22 cellular contexts compared by ENCODE assay signal in genomic region chr6:109360791-109361190, GRCh38. TPM values are rescaled to one million over a fixed set of nuclear protein-coding genes. Genes with fewer than 3 reads are reported as not detected.
DNase-seq lines count a peak whose midpoint lies in the region; ATAC-seq, FAIRE-seq and TF ChIP-seq lines count a peak whose summit lies in the region.
"Had no signal": no experiment of that assay in that cellular context is flagged by ENCODE, and none has a peak within 500 bp of the region (broad histone marks: within the 10 kb centered on the region; RNA-seq: fewer than 3 reads in every experiment).

No MANE protein-coding gene starts in this region.

- H2AFZ ChIP-seq in DND-41 (ENCODE audit: low read depth, low read length) (no peak overlapping the region), K562 (ENCODE audit: low read depth, low read length) (no peak overlapping the region)

- H3K27me3 Mint-ChIP-seq in activated naive CD8-positive, alpha-beta T cell: no peaks in the 10 kb centered on the region
- no peaks in the 10 kb centered on the region for H3K27me3 Mint-ChIP-seq in activated naive CD8-positive, alpha-beta T cell treated with anti-CD3 and anti-CD28 coated beads for 36 hours
- H3K27me3 Mint-ChIP-seq: CD4-positive, alpha-beta T cell had no signal

- H3K4me1 ChIP-seq in DND-41 (ENCODE audit: insufficient read depth, low read length) (no peaks in the 10 kb centered on the region), K562 (replicated peaks in 1 of 2; ENCODE audit: control insufficient read depth in 2 of 2, insufficient read depth in 2 of 2, low read length in 2 of 2) (no peaks in the 10 kb centered on the region)
- H3K4me1 ChIP-seq: BE2C, Peyer's patch, SJCRH30 had no signal

- TF ChIP-seq CTCF in DND-41 (IDR thresholded peaks at IDR 0.05; ENCODE audit: borderline replicate concordance, extremely low read depth, low read length, poor library complexity, severe bottlenecking): no peak
- TF ChIP-seq CTCF in K562 (IDR thresholded peaks at IDR 0.05 in 2 of 3, conservative IDR thresholded peaks at IDR 0.05 in 1 of 3; ENCODE audit: insufficient read depth in 2 of 3, low read depth in 1 of 3, low read length in 3 of 3): no peak

- H4K20me1 ChIP-seq in DND-41 (ENCODE audit: insufficient read depth, low read length): no peaks in the 10 kb centered on the region
- H4K20me1 ChIP-seq in K562 (replicated peaks; ENCODE audit: control insufficient read depth, insufficient read depth, low read length): no peaks in the 10 kb centered on the region

- no peaks in the 10 kb centered on the region for H3K27me3 ChIP-seq in DND-41 (ENCODE audit: insufficient read depth, low read length, poor library complexity)
- H3K27me3 ChIP-seq in K562 (ENCODE audit: control insufficient read depth in 2 of 2, insufficient read depth in 2 of 2, low read length in 2 of 2): no peaks in the 10 kb centered on the region
- H3K27me3 ChIP-seq: BE2C, Peyer's patch, SJCRH30 had no signal

- H3K27ac ChIP-seq in DND-41 (ENCODE audit: low read length) (no peak overlapping the region), K562 (ENCODE audit: extremely low read depth, low read depth, low read length) (no peak overlapping the region)
- H3K27ac ChIP-seq: Peyer's patch, SJCRH30 had no signal

- DNase-seq in activated naive CD8-positive, alpha-beta T cell treated with anti-CD3 and anti-CD28 coated beads for 36 hours: no peak
- DNase-seq in DND-41 (no peak), K562 (ENCODE audit: extremely low read depth in 1 of 4, low spot score in 3 of 4) (no peak), kidney tubule cell (ENCODE audit: low spot score) (peak; percentile 30), globus pallidus (ENCODE audit: low spot score) (no peak), left colon (no peak)
- DNase-seq: BE2C; CD4-positive, alpha-beta T cell; COR-L47; DMS79; GOT3; HCEC 1CT; KG1; NCI-H1092; NCI-H1436 treated with DMSO at 0.1 percent for 48 hours; NCI-H1930; NCI-H524 treated with DMSO at 0.1 percent for 48 hours; NCI-H82; Peyer's patch; SJCRH30 had no signal

- no peak for TF ChIP-seq POLR2A in K562 (conservative IDR thresholded peaks at IDR 0.05)

- H3K9me1 ChIP-seq in K562 (ENCODE audit: control insufficient read depth, insufficient read depth, low read length): no peaks in the 10 kb centered on the region

- CTCF ChIA-PET in K562 (lab: Yijun Ruan, JAX; ENCODE audit: low intra/inter-chr PET ratio): no interaction called here

- TF ChIP-seq EP300 in K562 (IDR thresholded peaks at IDR 0.05; ENCODE audit: low read length): no peak

- in situ Hi-C loops in K562 (cut with MboI): no loop called here

- H3K4me2 ChIP-seq in DND-41 (ENCODE audit: insufficient read depth, low read length) (no peak overlapping the region), K562 (ENCODE audit: insufficient read depth, low read length) (no peak overlapping the region)

- H3K4me3 ChIP-seq in DND-41 (ENCODE audit: low read depth in 1 of 2, low read length in 2 of 2) (no peak overlapping the region), K562 (no peak overlapping the region)
- H3K4me3 ChIP-seq: GM12878, Peyer's patch, SJCRH30 had no signal

- no peak for FAIRE-seq in K562 (lab: Jason Lieb, UNC)
- FAIRE-seq: GM12878 had no signal

- H3K4me3 Mint-ChIP-seq in activated naive CD8-positive, alpha-beta T cell: no peak overlapping the region
- no peak overlapping the region for H3K4me3 Mint-ChIP-seq in activated naive CD8-positive, alpha-beta T cell treated with anti-CD3 and anti-CD28 coated beads for 36 hours
- H3K4me3 Mint-ChIP-seq: CD4-positive, alpha-beta T cell had no signal

- intact Hi-C loops in K562 (cut with micrococcal nuclease): no loop called here
- intact Hi-C loops in left colon (cut with DNase I, micrococcal nuclease): no loop called here

- BruUV-seq in K562 (replicated peaks; lab: Mats Ljungman, UMichigan): no TSS peak

- POLR2A ChIA-PET in K562 (lab: Yijun Ruan, JAX): interaction anchor here (0.7 to 4.1 kb wide), 6 partner anchors 10 to 129 kb away, joined by 3 to 32 read pairs (median 4); no protein-coding TSS in a partner anchor

- H3K79me2 ChIP-seq in DND-41 (ENCODE audit: insufficient read depth, low read length) (no peaks in the 10 kb centered on the region), K562 (ENCODE audit: control insufficient read depth, insufficient read depth, low read length) (peaks cover 6% of the 10 kb centered on the region; the same call in 2 of the 3 replicates)

- H3K9ac ChIP-seq in DND-41 (ENCODE audit: low read depth, low read length): no peak overlapping the region
- H3K9ac ChIP-seq in K562 (ENCODE audit: insufficient read depth in 1 of 2, low read depth in 2 of 2, low read length in 2 of 2): no peak overlapping the region

- no peak for TF ChIP-seq RAD21 in K562 (CRISPR knock-in tag; conservative IDR thresholded peaks at IDR 0.05 in 1 of 2, IDR thresholded peaks at IDR 0.05 in 1 of 2)

- peaks cover 24% of the 10 kb centered on the region for H3K4me1 Mint-ChIP-seq in activated naive CD8-positive, alpha-beta T cell (ENCODE audit: low read depth)
- H3K4me1 Mint-ChIP-seq in activated naive CD8-positive, alpha-beta T cell treated with anti-CD3 and anti-CD28 coated beads for 36 hours: peaks cover 18% of the 10 kb centered on the region

- H3K36me3 ChIP-seq in DND-41 (ENCODE audit: insufficient read depth, low read length): peaks cover 81% of the 10 kb centered on the region
- H3K36me3 ChIP-seq in K562 (ENCODE audit: control insufficient read depth, insufficient read depth, low read length): peaks cover 89% of the 10 kb centered on the region

- ATAC-seq in DND-41 (ENCODE audit: insufficient read depth, low read depth): peak; percentile 40; the same call in 1 of the 3 replicates
- no peak; the same call in 2 of the 3 replicates for ATAC-seq in K562
- no peak for ATAC-seq in left colon

- H3K9me3 ChIP-seq in DND-41 (ENCODE audit: insufficient read depth, low read length, severe bottlenecking) (peaks cover 12% of the 10 kb centered on the region), K562 (replicated peaks; ENCODE audit: control insufficient read depth, insufficient read depth, low read depth, low read length) (peaks cover 13% of the 10 kb centered on the region)
- H3K9me3 ChIP-seq: BE2C, Peyer's patch had no signal

- H3K9me3 Mint-ChIP-seq in activated naive CD8-positive, alpha-beta T cell (ENCODE audit: low read depth): no peaks in the 10 kb centered on the region
- peaks cover 3% of the 10 kb centered on the region for H3K9me3 Mint-ChIP-seq in activated naive CD8-positive, alpha-beta T cell treated with anti-CD3 and anti-CD28 coated beads for 36 hours
- H3K9me3 Mint-ChIP-seq: CD4-positive, alpha-beta T cell had no signal

- peaks cover 61% of the 10 kb centered on the region for H3K36me3 Mint-ChIP-seq in activated naive CD8-positive, alpha-beta T cell
- H3K36me3 Mint-ChIP-seq in activated naive CD8-positive, alpha-beta T cell treated with anti-CD3 and anti-CD28 coated beads for 36 hours: peaks cover 87% of the 10 kb centered on the region

- peak overlapping the region; percentile 37 for H3K27ac Mint-ChIP-seq in activated naive CD8-positive, alpha-beta T cell
- H3K27ac Mint-ChIP-seq in activated naive CD8-positive, alpha-beta T cell treated with anti-CD3 and anti-CD28 coated beads for 36 hours: no peak overlapping the region
- H3K27ac Mint-ChIP-seq: CD4-positive, alpha-beta T cell had no signal

TF ChIP-seq in K562, 482 proteins besides CTCF, POLR2A, EP300 and RAD21:
- TF ChIP-seq ZNF134 (CRISPR knock-in tag; conservative IDR thresholded peaks at IDR 0.05): no peak
- peak; percentile 70; the same call in 1 of the 2 replicates for TF ChIP-seq POLR2AphosphoS2 (IDR thresholded peaks at IDR 0.05; ENCODE audit: low read length)
- TF ChIP-seq, protein P1, sequence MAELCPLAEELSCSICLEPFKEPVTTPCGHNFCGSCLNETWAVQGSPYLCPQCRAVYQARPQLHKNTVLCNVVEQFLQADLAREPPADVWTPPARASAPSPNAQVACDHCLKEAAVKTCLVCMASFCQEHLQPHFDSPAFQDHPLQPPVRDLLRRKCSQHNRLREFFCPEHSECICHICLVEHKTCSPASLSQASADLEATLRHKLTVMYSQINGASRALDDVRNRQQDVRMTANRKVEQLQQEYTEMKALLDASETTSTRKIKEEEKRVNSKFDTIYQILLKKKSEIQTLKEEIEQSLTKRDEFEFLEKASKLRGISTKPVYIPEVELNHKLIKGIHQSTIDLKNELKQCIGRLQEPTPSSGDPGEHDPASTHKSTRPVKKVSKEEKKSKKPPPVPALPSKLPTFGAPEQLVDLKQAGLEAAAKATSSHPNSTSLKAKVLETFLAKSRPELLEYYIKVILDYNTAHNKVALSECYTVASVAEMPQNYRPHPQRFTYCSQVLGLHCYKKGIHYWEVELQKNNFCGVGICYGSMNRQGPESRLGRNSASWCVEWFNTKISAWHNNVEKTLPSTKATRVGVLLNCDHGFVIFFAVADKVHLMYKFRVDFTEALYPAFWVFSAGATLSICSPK (IDR thresholded peaks at IDR 0.05; ENCODE audit: borderline replicate concordance): no peak
- TF ChIP-seq GATA2 (CRISPR knock-in tag; IDR thresholded peaks at IDR 0.05): 0 out of 2 replicates have a peak, but pooled peaks have one; percentile 21

RNA-seq across cellular contexts. Expression of gene CD164, which starts 21.5 kb away (rescaled TPM):
- total RNA-seq in activated naive CD8-positive, alpha-beta T cell treated with anti-CD3 and anti-CD28 coated beads for 36 hours: 100 to 1,000 TPM; 171 to 180 TPM
- total RNA-seq in K562 (2011; cell fraction: chromatin; rRNA removed; ENCODE audit: low replicate concordance): 114 and 222 TPM in 2 replicates
- 162 and 212 TPM in 2 replicates for total RNA-seq in K562 (2011; cell fraction: nucleolus; rRNA removed)
- 243 and 317 TPM in 2 replicates for total RNA-seq in K562 (2011; cell fraction: nucleoplasm; rRNA removed)
- total RNA-seq in K562 (2014; rRNA removed) (79.5 and 92.7 TPM in 2 replicates), K562 (2014; rRNA removed; fragmentation: Illumina TruSeq; extraction: Trizol) (121 and 134 TPM in 2 replicates), K562 (2015; rRNA removed; fragmentation: Illumina TruSeq; extraction: Trizol) (191 and 199 TPM in 2 replicates), K562 (2021) (164 and 169 TPM in 2 replicates), left colon (100 to 1,000 TPM; 591 to 774 TPM)
- polyA plus RNA-seq in K562 (2011; rRNA removed) (317 and 349 TPM in 2 replicates), K562 (2014; fragmentation: Illumina TruSeq; extraction: Trizol) (186 and 188 TPM in 2 replicates), K562 (2014; fragmentation: Nextera tagmentation; extraction: Ambion mirVana) (100 to 1,000 TPM; 165 to 179 TPM), K562 (2014; rRNA removed) (117 and 143 TPM in 2 replicates)
- polyA plus RNA-seq in K562 (2011; cell fraction: cytosol; rRNA removed): 107 and 156 TPM in 2 replicates
- polyA plus RNA-seq in K562 (2011; cell fraction: nucleus; rRNA removed): 302 and 407 TPM in 2 replicates
- 177 and 329 TPM in 2 replicates for polyA plus RNA-seq in K562 (2012)
- 159 and 195 TPM in 2 replicates for polyA minus RNA-seq in K562 (2011; rRNA and poly(A)+ RNA removed)
- polyA minus RNA-seq in K562 (2011; cell fraction: cytosol; rRNA and poly(A)+ RNA removed): 154 and 189 TPM in 2 replicates
- 130 and 232 TPM in 2 replicates for polyA minus RNA-seq in K562 (2011; cell fraction: nucleus; rRNA and poly(A)+ RNA removed)
